Comparison of ENCODE assay signal across 1 cellular context in the genomic region with DNA sequence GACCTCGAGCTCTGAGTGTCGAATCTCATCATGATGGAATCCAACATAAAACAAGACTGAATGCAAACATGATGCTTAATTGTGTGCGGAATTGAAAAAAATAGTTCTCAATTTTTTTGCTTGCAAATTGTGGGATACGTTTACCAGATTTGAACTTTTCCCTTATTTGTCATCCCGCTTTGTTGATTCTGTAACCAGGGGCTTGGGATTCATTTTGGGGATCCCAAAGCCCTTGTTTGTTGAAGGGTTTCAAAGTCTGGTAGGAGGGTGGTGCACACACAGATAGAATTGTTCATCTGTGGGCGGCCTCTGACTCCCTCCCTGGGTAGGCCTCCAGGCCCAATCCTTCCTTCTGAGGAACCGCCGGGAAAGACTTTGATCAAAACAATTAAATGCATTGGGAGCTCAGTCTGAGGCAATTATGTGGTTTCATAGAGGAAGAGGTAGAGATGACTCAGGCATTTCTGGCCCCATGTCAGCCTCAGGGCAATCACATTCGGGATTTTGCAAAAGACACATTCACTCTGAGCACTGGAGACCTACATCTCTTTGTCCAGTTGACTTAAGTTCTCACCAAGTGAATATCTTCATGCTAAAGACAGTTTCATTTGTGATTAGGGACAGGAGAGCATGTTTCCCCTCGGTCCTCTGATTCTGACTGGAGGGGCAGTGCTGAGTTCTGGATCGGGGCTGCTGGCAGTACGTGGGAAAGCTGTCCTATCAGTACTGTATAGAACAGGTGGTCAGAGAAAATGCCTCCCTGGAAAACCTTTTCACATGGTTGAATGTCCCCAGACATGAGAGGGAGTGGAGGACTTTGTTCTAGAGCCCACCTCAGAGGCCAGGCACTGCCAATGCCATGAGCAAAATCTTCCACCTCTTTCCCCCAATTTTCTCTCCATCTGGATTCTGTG.
TF ChIP-seq lines count a peak whose summit lies in the region.

No MANE protein-coding gene starts in this region.

TF ChIP-seq in HEK293, 187 proteins besides CTCF, POLR2A, EP300 and RAD21 (continued from another document):
- TF ChIP-seq ZNF169 (tag by site-specific recombination; IDR thresholded peaks at IDR 0.05) (no peak), ZNF140 (tag by site-specific recombination; IDR thresholded peaks at IDR 0.05) (no peak), ZNF404 (tag by site-specific recombination; IDR thresholded peaks at IDR 0.05) (no peak), ZNF704 (tag by site-specific recombination; IDR thresholded peaks at IDR 0.05) (no peak), ZNF677 (tag by site-specific recombination; IDR thresholded peaks at IDR 0.05) (no peak), KLF10 (tag by site-specific recombination; IDR thresholded peaks at IDR 0.05) (0 out of 2 replicates have a peak, but pooled peaks have one; percentile 15), ZNF626 (tag by site-specific recombination; IDR thresholded peaks at IDR 0.05) (no peak), ZNF10 (tag by site-specific recombination; IDR thresholded peaks at IDR 0.05) (no peak), ZNF521 (tag by site-specific recombination; IDR thresholded peaks at IDR 0.05) (no peak), ZNF529 (tag by site-specific recombination; IDR thresholded peaks at IDR 0.05; ENCODE audit: insufficient replicate concordance) (no peak), ZNF670 (tag by site-specific recombination; IDR thresholded peaks at IDR 0.05; ENCODE audit: low read depth) (no peak), ZNF561 (tag by site-specific recombination; IDR thresholded peaks at IDR 0.05; ENCODE audit: borderline replicate concordance) (no peak), ZNF112 (tag by site-specific recombination; IDR thresholded peaks at IDR 0.05) (no peak), ZNF530 (tag by site-specific recombination; IDR thresholded peaks at IDR 0.05; ENCODE audit: low read depth) (no peak), ZNF48 (tag by site-specific recombination; IDR thresholded peaks at IDR 0.05) (no peak), OVOL3 (tag by site-specific recombination; IDR thresholded peaks at IDR 0.05) (no peak), ELK4 (IDR thresholded peaks at IDR 0.05; ENCODE audit: borderline replicate concordance, low read depth, low read length) (no peak), ZNF248 (tag by site-specific recombination; IDR thresholded peaks at IDR 0.05) (no peak), ZNF596 (tag by site-specific recombination; IDR thresholded peaks at IDR 0.05) (no peak)
- TF ChIP-seq, protein P1, sequence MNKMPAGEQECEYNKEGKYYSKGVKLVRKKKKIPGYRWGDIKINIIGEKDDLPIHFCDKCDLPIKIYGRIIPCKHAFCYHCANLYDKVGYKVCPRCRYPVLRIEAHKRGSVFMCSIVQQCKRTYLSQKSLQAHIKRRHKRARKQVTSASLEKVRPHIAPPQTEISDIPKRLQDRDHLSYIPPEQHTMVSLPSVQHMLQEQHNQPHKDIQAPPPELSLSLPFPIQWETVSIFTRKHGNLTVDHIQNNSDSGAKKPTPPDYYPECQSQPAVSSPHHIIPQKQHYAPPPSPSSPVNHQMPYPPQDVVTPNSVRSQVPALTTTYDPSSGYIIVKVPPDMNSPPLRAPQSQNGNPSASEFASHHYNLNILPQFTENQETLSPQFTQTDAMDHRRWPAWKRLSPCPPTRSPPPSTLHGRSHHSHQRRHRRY (tag by site-specific recombination; IDR thresholded peaks at IDR 0.05) = no peak
